36 cellular contexts compared by ENCODE assay signal in the genomic region with DNA sequence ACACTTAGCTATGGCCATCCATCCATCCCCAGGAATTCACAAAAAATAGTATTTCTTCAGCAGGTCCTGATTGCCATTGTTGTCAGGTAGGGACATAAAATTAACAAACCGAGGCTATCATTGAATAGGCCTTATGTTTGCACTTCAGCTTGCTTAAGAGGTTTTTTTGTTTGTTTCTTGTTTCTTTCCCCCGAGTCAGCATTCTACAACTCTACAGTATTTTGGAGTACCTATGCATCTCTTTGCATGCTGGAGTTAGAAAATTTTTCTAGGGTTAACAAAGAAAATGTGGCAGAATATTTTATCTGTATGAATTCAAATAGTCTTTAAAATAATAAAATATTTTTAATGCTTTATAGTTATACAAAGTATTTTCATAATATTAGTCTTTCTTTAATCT. TPM values are rescaled to one million over a fixed set of nuclear protein-coding genes. Genes with fewer than 3 reads are reported as not detected.
"Had no signal": no experiment of that assay in that cellular context is flagged by ENCODE, and none has a peak within 500 bp of the region (broad histone marks: within the 10 kb centered on the region; RNA-seq: fewer than 3 reads in every experiment).

No MANE protein-coding gene starts in this region.

- DNase-seq: activated B cell treated with CpG ODN at 0.5 μM for 24 hours; activated CD4-positive, alpha-beta memory T cell treated with anti-CD3 and anti-CD28 coated beads for 36 hours; activated CD4-positive, alpha-beta T cell treated with anti-CD3 and anti-CD28 coated beads for 4 hours; activated CD4-positive, alpha-beta T cell treated with anti-CD3 and anti-CD28 coated beads, Interleukin-2, amount 10 ng/mL, durations not matched to agents 24 days and 14 days; activated CD4-positive, alpha-beta T cell treated with anti-CD3 and anti-CD28 coated beads, Interleukin-2, amount 50 U/mL, for 1 hour; activated CD4-positive, alpha-beta T cell treated with anti-CD3 and anti-CD28 coated beads, Interleukin-2, amount 50 U/mL, for 4 hours; activated CD4-positive, CD25-positive, alpha-beta regulatory T cell treated with anti-CD3 and anti-CD28 coated beads, Interleukin-2, amount 50 U/mL, for 72 hours; activated CD8-positive, alpha-beta memory T cell treated with anti-CD3 and anti-CD28 coated beads, Interleukin-2, amount 50 U/mL, for 4 hours; activated CD8-positive, alpha-beta T cell treated with anti-CD3 and anti-CD28 coated beads for 36 hours; activated effector memory CD4-positive, alpha-beta T cell treated with anti-CD3 and anti-CD28 coated beads, Interleukin-2, amount 50 U/mL, for 16 hours; activated gamma-delta T cell treated with Interleukin-2 at 50 U/mL for 16 hours; activated naive CD4-positive, alpha-beta T cell; activated naive CD4-positive, alpha-beta T cell treated with anti-CD3 and anti-CD28 coated beads for 36 hours; activated naive CD4-positive, alpha-beta T cell treated with anti-CD3 and anti-CD28 coated beads, Interleukin-2, amount 50 U/mL, for 16 hours; activated naive CD8-positive, alpha-beta T cell treated with anti-CD3 and anti-CD28 coated beads for 36 hours; activated T-cell treated with anti-CD3 and anti-CD28 coated beads for 4 hours; activated T-cell treated with anti-CD3 and anti-CD28 coated beads, Interleukin-2, amount 50 U/mL, for 1 hour; activated T-cell treated with anti-CD3 and anti-CD28 coated beads, Interleukin-2, amount 50 U/mL, for 4 hours; activated T-cell treated with anti-CD3 and anti-CD28 coated beads, Interleukin-2, amount 50 U/mL, for 72 hours; adrenal gland; amniotic stem cell; aorta; body of pancreas; brain microvascular endothelial cell; central memory CD4-positive, alpha-beta T cell; T-helper 1 cell; T-helper 2 cell; T-helper 9 cell had no signal

- ATAC-seq: activated CD8-positive, alpha-beta T cell treated with anti-CD3 and anti-CD28 coated beads for 36 hours; activated naive CD4-positive, alpha-beta T cell treated with anti-CD3 and anti-CD28 coated beads, Interleukin-2, amount 50 U/mL, for 72 hours; activated T-cell treated with anti-CD3 and anti-CD28 coated beads, Interleukin-2, amount 50 U/mL, for 4 hours; activated T-cell treated with anti-CD3 and anti-CD28 coated beads, Interleukin-2, amount 50 U/mL, for 72 hours; activated T-helper 17 cell treated with anti-CD3 and anti-CD28 coated beads, Interleukin-2, amount 50 U/mL, for 72 hours; body of pancreas had no signal

- H3K36me3 ChIP-seq: adrenal gland, brain microvascular endothelial cell, breast epithelium had no signal

- H3K4me3 ChIP-seq: adrenal gland, body of pancreas, breast epithelium had no signal

- H3K27me3 ChIP-seq: adrenal gland, body of pancreas, brain microvascular endothelial cell, breast epithelium had no signal

- FAIRE-seq: astrocyte, TTC549 had no signal

- H3K9me3 ChIP-seq: adrenal gland, body of pancreas, breast epithelium had no signal

- H3K27ac ChIP-seq: adrenal gland, body of pancreas, brain microvascular endothelial cell, breast epithelium, VCaP had no signal

- H3K4me1 ChIP-seq: adrenal gland, body of pancreas, breast epithelium had no signal

RNA-seq across cellular contexts. Expression of a gene that starts 26.3 kb away (rescaled TPM):
- total RNA-seq: activated B cell treated with CpG ODN at 0.5 μM for 24 hours; activated CD4-positive, alpha-beta memory T cell treated with anti-CD3 and anti-CD28 coated beads for 36 hours; activated CD4-positive, alpha-beta T cell treated with anti-CD3 and anti-CD28 coated beads, Interleukin-2, amount 10 ng/mL, durations not matched to agents 24 days and 14 days; activated CD8-positive, alpha-beta memory T cell treated with anti-CD3 and anti-CD28 coated beads for 36 hours; activated CD8-positive, alpha-beta T cell treated with anti-CD3 and anti-CD28 coated beads for 36 hours; activated naive CD4-positive, alpha-beta T cell treated with anti-CD3 and anti-CD28 coated beads for 36 hours; activated naive CD4-positive, alpha-beta T cell treated with anti-CD3 and anti-CD28 coated beads, Interleukin-2, amount 50 U/mL, for 72 hours; activated naive CD8-positive, alpha-beta T cell treated with anti-CD3 and anti-CD28 coated beads for 36 hours; activated T-cell treated with anti-CD3 and anti-CD28 coated beads, Interleukin-2, amount 50 U/mL, for 72 hours; activated T-helper 1 cell treated with anti-CD3 and anti-CD28 coated beads, Interleukin-12 subunit alpha, Interleukin-12 subunit beta, Interleukin-2, Interleukin-4 antibody, amounts not matched to agents 30 ng/mL and 10 ng/mL and 1 ng/mL, durations not matched to agents 14 hours and 24 hours and 36 hours; activated T-helper 17 cell treated with anti-CD3 and anti-CD28 coated beads, Interleukin-2, amount 50 U/mL, for 72 hours; aorta; astrocyte; body of pancreas; breast epithelium had no signal
